8 cellular contexts compared by ENCODE assay signal in genomic region chr10:77643795-77644468, GRCh38. TPM values are rescaled to one million over a fixed set of nuclear protein-coding genes. Genes with fewer than 3 reads are reported as not detected.
DNase-seq lines count a peak whose midpoint lies in the region; ATAC-seq, FAIRE-seq and TF ChIP-seq lines count a peak whose summit lies in the region.

No MANE protein-coding gene starts in this region.

- H2BK12ac ChIP-seq in neuronal stem cell (ENCODE audit: low read length): no peak overlapping the region

- H3K9me3 ChIP-seq in GM12878 (replicated peaks; ENCODE audit: control insufficient read depth, insufficient read depth, low read length): no peaks in the 10 kb centered on the region; the same call in 2 of the 3 replicates
- H3K9me3 ChIP-seq in left lung: no peaks in the 10 kb centered on the region
- no peaks in the 10 kb centered on the region for H3K9me3 ChIP-seq in neuronal stem cell (replicated peaks in 1 of 2; ENCODE audit: control insufficient read depth in 2 of 2, insufficient read depth in 1 of 2, low read depth in 1 of 2, low read length in 2 of 2)

- BruUV-seq in GM12878 (replicated peaks; lab: Mats Ljungman, UMichigan): no TSS peak

- TF ChIP-seq POLR2A in GM12878 (IDR thresholded peaks at IDR 0.05; ENCODE audit: low read depth, low read length): no peak

- TF ChIP-seq EP300 in GM12878 (IDR thresholded peaks at IDR 0.05; ENCODE audit: borderline replicate concordance in 1 of 2, control insufficient read depth in 1 of 2, low read depth in 2 of 2, low read length in 2 of 2): no peak

- H2AFZ ChIP-seq in GM12878 (ENCODE audit: control insufficient read depth, low read depth, low read length): no peak overlapping the region
- H2AFZ ChIP-seq in neuronal stem cell (ENCODE audit: low read length): no peak overlapping the region

- H3K27me3 ChIP-seq in GM12878 (replicated peaks in 1 of 2; ENCODE audit: control insufficient read depth in 2 of 2, insufficient read depth in 2 of 2, low read length in 1 of 2) (no peaks in the 10 kb centered on the region), left lung (peaks cover 6 to 76% of the 10 kb centered on the region in 2 donors), neuronal stem cell (ENCODE audit: control insufficient read depth in 3 of 3, insufficient read depth in 3 of 3, low read depth in 1 of 3, low read length in 3 of 3) (peaks cover 0 to 31% (median 16%) of the 10 kb centered on the region in 3 experiments)

- H2BK120ac ChIP-seq in neuronal stem cell (ENCODE audit: low read depth, low read length): no peak overlapping the region

- RAD21 ChIA-PET in GM12878 (lab: Charles Lee; ENCODE audit: unreplicated experiment): interaction anchor here (0.7 to 16.4 kb wide), 22 partner anchors 10 to 480 kb away, joined by 3 to 290 read pairs (median 5); no protein-coding TSS in a partner anchor

- H3K23ac ChIP-seq in neuronal stem cell (ENCODE audit: low read depth, low read length, poor library complexity): no peak overlapping the region

- H3K9ac ChIP-seq in GM12878 (ENCODE audit: control insufficient read depth, insufficient read depth, low read length) (no peak overlapping the region), neuronal stem cell (ENCODE audit: low read depth, low read length, poor library complexity) (no peak overlapping the region)

- no peak overlapping the region for H4K91ac ChIP-seq in neuronal stem cell (ENCODE audit: low read depth, low read length, poor library complexity)

- H3K4me2 ChIP-seq in GM12878 (ENCODE audit: control insufficient read depth, insufficient read depth) (no peak overlapping the region), neuronal stem cell (ENCODE audit: insufficient read depth, low read length, poor library complexity, severe bottlenecking) (no peak overlapping the region)

- POLR2A ChIA-PET in GM12878 (lab: Charles Lee): interaction anchor here (0.6 to 1.3 kb wide), 8 partner anchors 11 to 564 kb away, joined by 3 to 6 read pairs (median 3); no protein-coding TSS in a partner anchor

- H3K18ac ChIP-seq in neuronal stem cell (ENCODE audit: low read length): no peak overlapping the region

- DNase-seq in AG20443 (ENCODE audit: low spot score) (peak; percentile 71), GM12865 (ENCODE audit: low read depth) (peak; percentile 70), NCI-H2227 treated with DMSO at 0.1 percent for 48 hours (lab: John Stamatoyannopoulos, UW) (peak; percentile 43), GM12878 (ENCODE audit: low read depth, low spot score) (no peak), left lung (no peak), globus pallidus (ENCODE audit: low spot score) (no peak), neuronal stem cell (ENCODE audit: low spot score) (no peak)
- DNase-seq in central memory CD4-positive, alpha-beta T cell: no peak

- peak; percentile 95 for FAIRE-seq in GM12878 (lab: Jason Lieb, UNC)

- H2BK5ac ChIP-seq in neuronal stem cell (ENCODE audit: low read length): no peak overlapping the region

- peaks cover 12% of the 10 kb centered on the region for H3K4me1 ChIP-seq in GM12878 (ENCODE audit: control insufficient read depth, insufficient read depth, low read length)
- peaks cover 0 to 5% of the 10 kb centered on the region in 2 donors for H3K4me1 ChIP-seq in left lung
- H3K4me1 ChIP-seq in neuronal stem cell (ENCODE audit: control insufficient read depth in 2 of 2, insufficient read depth in 1 of 2, low read depth in 1 of 2, low read length in 2 of 2): peaks cover 0 to 3% of the 10 kb centered on the region in 2 donors

- H3K4me3 ChIP-seq in GM12865 (ENCODE audit: low read depth, low read length) (no peak overlapping the region), GM12878 (no peak overlapping the region), left lung (no peak overlapping the region), neuronal stem cell (ENCODE audit: low read length in 2 of 2) (no peak overlapping the region)

- no peaks in the 10 kb centered on the region for H4K20me1 ChIP-seq in GM12878 (ENCODE audit: control insufficient read depth, insufficient read depth)

- no peaks in the 10 kb centered on the region for H3K79me1 ChIP-seq in neuronal stem cell (ENCODE audit: low read depth, low read length)

- H3K79me2 ChIP-seq in GM12878 (ENCODE audit: control insufficient read depth, insufficient read depth, low read length): no peaks in the 10 kb centered on the region

- intact Hi-C loops in GM12878 (cut with micrococcal nuclease; ENCODE audit: unreplicated experiment) (loop anchor here (1.0 to 5.0 kb wide), 4 partner anchors 67 to 470 kb away; no protein-coding TSS in a partner anchor), left lung (cut with DNase I) (loop anchor here (10.0 kb wide), 2 partner anchors 249 to 469 kb away; no protein-coding TSS in a partner anchor)

- SMC1A ChIA-PET in GM12878 (lab: Charles Lee; ENCODE audit: uncharacterized antibody, unreplicated experiment): interaction anchor here (0.6 to 13.9 kb wide), 39 partner anchors 10 to 486 kb away, joined by 3 to 291 read pairs (median 4); no protein-coding TSS in a partner anchor

- no peak overlapping the region for H3K4ac ChIP-seq in neuronal stem cell (ENCODE audit: low read length)

- no peak overlapping the region for H3K14ac ChIP-seq in neuronal stem cell (ENCODE audit: low read length)

- no peak overlapping the region for H2AK5ac ChIP-seq in neuronal stem cell (ENCODE audit: low read depth, low read length)

- peak; percentile 72 for ATAC-seq in GM12878
- peak; percentile 73 for ATAC-seq in left lung

- peak; percentile 60 for TF ChIP-seq CTCF in GM12865 (IDR thresholded peaks at IDR 0.05; ENCODE audit: insufficient read depth, low read depth, low read length, missing control alignments)
- TF ChIP-seq CTCF in GM12878 (IDR thresholded peaks at IDR 0.05 in 2 of 3, conservative IDR thresholded peaks at IDR 0.05 in 1 of 3; ENCODE audit: control insufficient read depth in 2 of 3, extremely low read depth in 1 of 3, insufficient read depth in 1 of 3, low read depth in 3 of 3, low read length in 3 of 3): peak; percentile 53 to 65 (median 58); a peak in 5 of 6 replicates
- TF ChIP-seq CTCF in left lung (IDR thresholded peaks at IDR 0.05): peak; percentile 36 to 39

- peak; percentile 57; the same call in 1 of the 2 replicates for TF ChIP-seq RAD21 in GM12878 (IDR thresholded peaks at IDR 0.05; ENCODE audit: insufficient read depth, low read depth, low read length)

- CTCF ChIA-PET in GM12878 (lab: Yijun Ruan, JAX): interaction anchor here (0.6 to 21.5 kb wide), 43 partner anchors 10 to 549 kb away, joined by 3 to 532 read pairs (median 4); no protein-coding TSS in a partner anchor

- no peak overlapping the region for H2BK15ac ChIP-seq in neuronal stem cell (ENCODE audit: low read length)

- H3K27ac ChIP-seq in GM12878 (ENCODE audit: control insufficient read depth, insufficient read depth): no peak overlapping the region
- H3K27ac ChIP-seq in left lung: no peak overlapping the region
- H3K27ac ChIP-seq in neuronal stem cell (replicated peaks; ENCODE audit: low read length): no peak overlapping the region

- no peak overlapping the region for H4K8ac ChIP-seq in neuronal stem cell (ENCODE audit: low read depth, low read length)

- WGBS in GM12878 (ENCODE audit: insufficient coverage, insufficient replicate concordance, low lambda C conversion rate, missing lambda C conversion rate): 25% methylated on average over 6 of the region's 6 CpGs
- no CpG with 5 or more reads among the region's 6 CpGs for WGBS in neuronal stem cell (ENCODE audit: extremely low coverage in 2 of 2, insufficient read length in 2 of 2, insufficient replicate concordance in 1 of 2), 2 donors

- in situ Hi-C loops in GM12878 (cut with MboI): loop anchor here (5.0 kb wide), 3 partner anchors 252 to 477 kb away; no protein-coding TSS in a partner anchor

- H3K36me3 ChIP-seq in GM12878 (ENCODE audit: control insufficient read depth in 2 of 2, insufficient read depth in 2 of 2, low read length in 1 of 2): no peaks in the 10 kb centered on the region
- H3K36me3 ChIP-seq in left lung: no peaks in the 10 kb centered on the region
- no peaks in the 10 kb centered on the region for H3K36me3 ChIP-seq in neuronal stem cell (replicated peaks in 1 of 2; ENCODE audit: control insufficient read depth in 2 of 2, insufficient read depth in 2 of 2, low read length in 2 of 2)

TF ChIP-seq in GM12878, 131 proteins besides CTCF, POLR2A, EP300 and RAD21 (continues in another document):
- TF ChIP-seq MEF2B (IDR thresholded peaks at IDR 0.05; ENCODE audit: partially characterized antibody, poor library complexity, severe bottlenecking) (peak; percentile 42), KLF5 (IDR thresholded peaks at IDR 0.05; ENCODE audit: partially characterized antibody) (no peak), LARP7 (IDR thresholded peaks at IDR 0.05) (peak; percentile 55; the same call in 1 of the 2 replicates), CREB1 (IDR thresholded peaks at IDR 0.05; ENCODE audit: low read depth) (no peak), ZNF217 (IDR thresholded peaks at IDR 0.05) (0 out of 2 replicates have a peak, but pooled peaks have one; percentile 36), YBX1 (IDR thresholded peaks at IDR 0.05) (no peak), IKZF2 (IDR thresholded peaks at IDR 0.05) (peak; percentile 52 to 59), CBX5 (IDR thresholded peaks at IDR 0.05; ENCODE audit: low read depth) (peak; percentile 79; the same call in 1 of the 2 replicates)

RNA-seq across cellular contexts. Expression of gene KCNMA1, which starts 6.3 kb away (rescaled TPM):
- total RNA-seq in GM12878 (2013; cell fraction: nucleolus; rRNA removed): 131 and 133 TPM in 2 replicates
- total RNA-seq in GM12878 (2014; rRNA removed) (17.9 and 19.1 TPM in 2 replicates), GM12878 (2014; rRNA removed; fragmentation: Illumina TruSeq; extraction: Trizol) (20.0 and 22.4 TPM in 2 replicates), GM12878 (2021) (35.6 and 37.0 TPM in 2 replicates), left lung (10 to 100 TPM; 14.8 to 21.1 TPM)
- 2.5 TPM for polyA plus RNA-seq in GM12878 (2011; ENCODE audit: low read depth)
- polyA plus RNA-seq in GM12878 (2011; rRNA removed) (7.4 and 10.6 TPM in 2 replicates), GM12878 (2014; fragmentation: Illumina TruSeq; extraction: Trizol) (22.5 and 28.1 TPM in 2 replicates), GM12878 (2014; fragmentation: Nextera tagmentation; extraction: Ambion mirVana) (10 to 100 TPM in 1 of 2 experiments, 1 to 10 TPM in 1; 8.5 to 14.0 TPM), GM12878 (2014; rRNA removed) (40.7 and 48.2 TPM in 2 replicates), GM12878 (2016; fragmentation: Nextera tagmentation; extraction: Ambion mirVana) (10 to 100 TPM; 72.5 to 77.0 TPM)
- polyA plus RNA-seq in GM12878 (2011; cell fraction: cytosol; rRNA removed): 9.8 and 10.7 TPM in 2 replicates
- 25.2 and 26.9 TPM in 2 replicates for polyA plus RNA-seq in GM12878 (2011; cell fraction: nucleus; rRNA removed)
- polyA plus RNA-seq in GM12878 (2012): 2.5 and 2.8 TPM in 2 replicates
- polyA minus RNA-seq in GM12878 (2011; rRNA and poly(A)+ RNA removed): 39.1 and 39.8 TPM in 2 replicates
- 2.8 and 4.3 TPM in 2 replicates for polyA minus RNA-seq in GM12878 (2011; cell fraction: cytosol; rRNA and poly(A)+ RNA removed)
- 48.6 and 74.1 TPM in 2 replicates for polyA minus RNA-seq in GM12878 (2011; cell fraction: nucleus; rRNA and poly(A)+ RNA removed)
- polyA plus RNA-seq in neuronal stem cell (2013, experiment 1 of 2): 1.8 TPM
- 1.5 TPM for polyA plus RNA-seq in neuronal stem cell (2013, experiment 2 of 2)

Comparison
In these comparisons a context has a peak if more than half of its experiments do, and no peak if none do; other contexts are left out.
1. DNase-seq: peak in AG20443 (single experiment), GM12865 (single experiment) and NCI-H2227 treated with DMSO at 0.1 percent for 48 hours (single experiment); none in GM12878 (single experiment), left lung (0 of 2), globus pallidus (single experiment), central memory CD4-positive, alpha-beta T cell (single experiment) and neuronal stem cell (single experiment).
2. Peak in every context shown above with its lines, with median percentiles within 50 percentile points of each other: CTCF ChIP-seq.